Comparison of ENCODE assay signal across 10 cellular contexts in the genomic region with DNA sequence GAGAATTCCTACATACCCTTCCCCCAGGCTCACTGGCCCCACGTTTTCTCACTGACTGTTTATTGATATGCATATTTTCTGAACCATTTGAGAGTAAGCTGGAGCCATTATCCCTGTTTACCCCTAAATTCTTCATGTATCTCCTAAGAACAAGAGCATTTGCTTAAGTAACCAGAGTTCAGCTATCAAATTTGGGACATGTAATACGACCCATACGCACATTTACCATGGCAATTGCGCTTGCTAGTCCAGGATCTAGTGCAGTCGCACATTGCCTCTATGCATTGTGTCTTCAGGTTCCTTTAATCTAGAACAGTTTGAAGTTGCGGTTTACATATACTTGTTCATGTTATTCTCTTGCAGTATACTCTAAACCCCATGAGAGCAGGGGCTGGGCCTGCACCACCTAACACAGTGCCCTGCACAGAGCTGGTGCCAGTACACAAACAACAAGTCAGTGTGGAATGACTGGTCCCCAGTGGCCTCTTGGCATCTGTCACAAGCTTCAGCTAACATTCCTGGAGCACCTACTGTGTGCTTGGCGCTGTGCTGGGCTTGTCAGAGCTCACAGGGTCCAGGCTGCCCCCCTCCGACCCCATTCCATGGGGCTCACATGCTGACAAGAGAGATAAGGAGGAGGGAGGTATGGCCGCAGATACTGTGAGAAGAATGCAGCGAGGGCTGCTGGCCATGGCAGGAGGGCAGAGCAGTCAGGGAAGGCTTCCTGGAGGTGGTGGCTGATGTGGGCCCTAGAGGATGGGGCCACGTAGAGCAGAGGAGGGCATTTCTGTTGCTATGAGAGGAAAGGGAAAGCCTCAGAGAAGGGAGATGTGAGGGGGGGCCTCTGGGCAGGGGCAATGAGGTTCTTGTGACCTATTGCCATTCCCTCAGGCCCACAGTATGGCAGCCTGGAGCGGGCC. TPM values are rescaled to one million over a fixed set of nuclear protein-coding genes. Genes with fewer than 3 reads are reported as not detected.
A peak's percentile ranks its signal among the peaks of the same experiment; 100 is the strongest.
DNase-seq lines count a peak whose midpoint lies in the region; ATAC-seq, FAIRE-seq and TF ChIP-seq lines count a peak whose summit lies in the region.
"Had no signal": no experiment of that assay in that cellular context is flagged by ENCODE, and none has a peak within 500 bp of the region (broad histone marks: within the 10 kb centered on the region; RNA-seq: fewer than 3 reads in every experiment).

No MANE protein-coding gene starts in this region.

- CTCF ChIA-PET in HepG2 (lab: Yijun Ruan, JAX; ENCODE audit: low intra/inter-chr PET ratio, low total read pairs) = interaction anchor here (2.9 kb wide), 1 partner anchor 81 kb away, joined by 43 read pairs; no protein-coding TSS in a partner anchor

- peaks cover 7% of the 10 kb centered on the region for H3K4me1 Mint-ChIP-seq in type B pancreatic cell (ENCODE audit: unreplicated experiment)

- BruUV-seq in HepG2 (replicated peaks; lab: Mats Ljungman, UMichigan) = no TSS peak

- DNase-seq in HepG2 (ENCODE audit: low spot score) (no peak), right lobe of liver (no peak), type B pancreatic cell (ENCODE audit: extremely low spot score, unreplicated experiment) (no peak), MV-4-11 (lab: John Stamatoyannopoulos, UW) (no peak), body of pancreas (no peak), DMS 273 treated with DMSO at 0.1 percent for 48 hours (lab: John Stamatoyannopoulos, UW) (no peak)

- H3K9me3 ChIP-seq in HepG2 (ENCODE audit: low read length) (no peaks in the 10 kb centered on the region), right lobe of liver (no peaks in the 10 kb centered on the region), OCI-LY1 (ENCODE audit: low read length) (no peaks in the 10 kb centered on the region), iPS-20b (ENCODE audit: insufficient read depth, low read depth, low read length) (no peaks in the 10 kb centered on the region), body of pancreas (no peaks in the 10 kb centered on the region)

- H3K9ac ChIP-seq in HepG2 (ENCODE audit: insufficient read depth, low read depth, low read length) (no peak overlapping the region), OCI-LY1 (ENCODE audit: low read length) (no peak overlapping the region; the same call in 1 of the 2 replicates), iPS-20b (ENCODE audit: low read depth, low read length) (peak overlapping the region; percentile 75; the same call in 1 of the 2 replicates)

- H3K27ac ChIP-seq in HepG2 (ENCODE audit: extremely low read length, insufficient read depth, low read length) (no peak overlapping the region), right lobe of liver (no peak overlapping the region), OCI-LY1 (ENCODE audit: low read depth, low read length, poor library complexity, severe bottlenecking) (no peak overlapping the region), iPS-20b (ENCODE audit: low read length) (no peak overlapping the region), body of pancreas (no peak overlapping the region)

- H3K36me3 ChIP-seq in HepG2 (replicated peaks in 1 of 2; ENCODE audit: control insufficient read depth in 1 of 2, insufficient read depth in 2 of 2, low read length in 2 of 2) (no peaks in the 10 kb centered on the region), right lobe of liver (no peaks in the 10 kb centered on the region), OCI-LY1 (ENCODE audit: insufficient read depth, low read length) (no peaks in the 10 kb centered on the region), iPS-20b (ENCODE audit: insufficient read depth, low read depth, low read length) (no peaks in the 10 kb centered on the region), body of pancreas (replicated peaks in 1 of 2; ENCODE audit: insufficient read depth in 1 of 2, low read depth in 2 of 2) (no peaks in the 10 kb centered on the region)

- WGBS in HepG2 (ENCODE audit: low lambda C conversion rate) = 52% methylated on average over 12 of the region's 12 CpGs
- WGBS in right lobe of liver (ENCODE audit: insufficient coverage, low coverage, low lambda C conversion rate, missing lambda C conversion rate) = 77% methylated on average over 9 of the region's 12 CpGs
- 76 to 83% methylated on average over 12 of the region's 12 CpGs for WGBS in body of pancreas, 2 donors

- no peaks in the 10 kb centered on the region for H3K36me3 Mint-ChIP-seq in type B pancreatic cell

- no peaks in the 10 kb centered on the region for H3K9me3 Mint-ChIP-seq in type B pancreatic cell
- H3K9me3 Mint-ChIP-seq: activated T-helper 2 cell treated with anti-CD3 and anti-CD28 coated beads, Interferon-gamma antibody, Interleukin-2, Interleukin-4, amounts not matched to agents 10 μg/mL and 5 μg/mL and 100 μg/mL, durations not matched to agents 14 hours and 24 hours and 36 hours had no signal

- H3F3A ChIP-seq in OCI-LY1 (ENCODE audit: insufficient read depth, low read length) = no peaks in the 10 kb centered on the region

- peak overlapping the region; percentile 28 for H3K27ac Mint-ChIP-seq in type B pancreatic cell
- H3K27ac Mint-ChIP-seq: activated T-helper 2 cell treated with anti-CD3 and anti-CD28 coated beads, Interferon-gamma antibody, Interleukin-2, Interleukin-4, amounts not matched to agents 10 μg/mL and 5 μg/mL and 100 μg/mL, durations not matched to agents 14 hours and 24 hours and 36 hours had no signal

- peaks cover 27% of the 10 kb centered on the region for H3K4me1 ChIP-seq in HepG2 (ENCODE audit: insufficient read depth, low read length)
- peaks cover 0 to 9% (median 0%) of the 10 kb centered on the region in 4 donors for H3K4me1 ChIP-seq in right lobe of liver
- peaks cover 9% of the 10 kb centered on the region for H3K4me1 ChIP-seq in OCI-LY1 (ENCODE audit: insufficient read depth, low read length, severe bottlenecking)
- peaks cover 14% of the 10 kb centered on the region; the same call in 1 of the 2 replicates for H3K4me1 ChIP-seq in iPS-20b (ENCODE audit: insufficient read depth, low read length)
- peaks cover 10% of the 10 kb centered on the region for H3K4me1 ChIP-seq in body of pancreas

- intact Hi-C loops in HepG2 (cut with micrococcal nuclease; ENCODE audit: unreplicated experiment) (loop anchor here (1.0 kb wide), 2 partner anchors 32 to 81 kb away; no protein-coding TSS in a partner anchor), right lobe of liver (cut with DNase I) (loop anchor here in 1 of 2 donors (10.0 kb wide), 1 partner anchor 63 kb away; the partner anchor contains the start of gene PACSIN1), body of pancreas (cut with DNase I) (no loop called here)

- peak overlapping the region; percentile 96 for H3K4me2 ChIP-seq in HepG2 (ENCODE audit: low read depth, low read length)
- peak overlapping the region; percentile 65 for H3K4me2 ChIP-seq in OCI-LY1 (ENCODE audit: low read length)

- TF ChIP-seq RAD21 in HepG2 (CRISPR knock-in tag; IDR thresholded peaks at IDR 0.05) = no peak

- ATAC-seq in HepG2 (no peak), right lobe of liver (no peak), body of pancreas (no peak)

- no peak for TF ChIP-seq POLR2A in HepG2 (IDR thresholded peaks at IDR 0.05; ENCODE audit: insufficient read depth in 1 of 2, low read depth in 2 of 2, low read length in 2 of 2)
- no peak for TF ChIP-seq POLR2A in right lobe of liver (IDR thresholded peaks at IDR 0.05)
- TF ChIP-seq POLR2A in body of pancreas (IDR thresholded peaks at IDR 0.05) = no peak

- H3K27me3 ChIP-seq in HepG2 (ENCODE audit: control insufficient read depth in 1 of 2, insufficient read depth in 2 of 2, low read length in 2 of 2) (peaks cover 12 to 60% of the 10 kb centered on the region in 2 experiments; a peak in 4 of 5 replicates), right lobe of liver (no peaks in the 10 kb centered on the region), OCI-LY1 (ENCODE audit: insufficient read depth, low read length) (no peaks in the 10 kb centered on the region), iPS-20b (ENCODE audit: insufficient read depth, low read length) (no peaks in the 10 kb centered on the region), body of pancreas (no peaks in the 10 kb centered on the region)

- H3K9me2 ChIP-seq in OCI-LY1 (ENCODE audit: low read depth, low read length) = no peaks in the 10 kb centered on the region

- in situ Hi-C loops in HepG2 (cut with HindIII; ENCODE audit: extremely low pct_ligation_motif_present, low pct_unique_long_range_greater_than_20kb) = loop anchor here (5.0 kb wide), 1 partner anchor 74 kb away; no protein-coding TSS in a partner anchor

- H2AFZ ChIP-seq in HepG2 (ENCODE audit: low read length) (no peak overlapping the region), OCI-LY1 (ENCODE audit: low read length) (no peak overlapping the region)

- FAIRE-seq in HepG2 (lab: Jason Lieb, UNC) = no peak

- TF ChIP-seq EP300 in HepG2 (IDR thresholded peaks at IDR 0.05; ENCODE audit: low read depth in 2 of 2, low read length in 2 of 2) = no peak
- no peak for TF ChIP-seq EP300 in HepG2 (CRISPR knock-in tag; IDR thresholded peaks at IDR 0.05; ENCODE audit: borderline replicate concordance)

- TF ChIP-seq CTCF in HepG2 (CRISPR knock-in tag; IDR thresholded peaks at IDR 0.05) (0 out of 2 replicates have a peak, but pooled peaks have one; percentile 5), right lobe of liver (IDR thresholded peaks at IDR 0.05) (no peak), OCI-LY1 (IDR thresholded peaks at IDR 0.05; ENCODE audit: low read length) (no peak), type B pancreatic cell (conservative IDR thresholded peaks at IDR 0.05) (no peak), body of pancreas (IDR thresholded peaks at IDR 0.05) (no peak)

- H3K27me3 Mint-ChIP-seq in type B pancreatic cell = peaks cover 3% of the 10 kb centered on the region

- H3K4me3 ChIP-seq in HepG2 (replicated peaks in 1 of 3; ENCODE audit: insufficient read depth in 1 of 3, low read depth in 2 of 3, low read length in 3 of 3) (no peak overlapping the region), right lobe of liver (no peak overlapping the region), OCI-LY1 (ENCODE audit: low read depth, low read length, poor library complexity, severe bottlenecking) (no peak overlapping the region), iPS-20b (ENCODE audit: low read length) (peak overlapping the region; percentile 60; the same call in 1 of the 2 replicates), body of pancreas (no peak overlapping the region)

- peak overlapping the region; percentile 80 for H3K4me3 Mint-ChIP-seq in type B pancreatic cell

- POLR2A ChIA-PET in HepG2 (lab: Yijun Ruan, JAX) = no interaction called here

- no peaks in the 10 kb centered on the region for H3K79me2 ChIP-seq in HepG2 (ENCODE audit: insufficient read depth, low read length)
- no peaks in the 10 kb centered on the region for H3K79me2 ChIP-seq in OCI-LY1 (ENCODE audit: insufficient read depth, low read length)

- H4K20me1 ChIP-seq in HepG2 (ENCODE audit: insufficient read depth, low read length) = no peaks in the 10 kb centered on the region
- no peaks in the 10 kb centered on the region for H4K20me1 ChIP-seq in OCI-LY1 (ENCODE audit: insufficient read depth, low read length)

RNA-seq across cellular contexts. Expression of gene SPDEF, which starts 28.1 kb away (rescaled TPM):
- total RNA-seq in HepG2 (2016; rRNA removed; fragmentation: Illumina TruSeq; extraction: Trizol) = not detected in 2 replicates
- total RNA-seq in HepG2 (2016; cell fraction: cytosol; rRNA removed; fragmentation: Illumina TruSeq; extraction: Trizol; ENCODE audit: low read depth) = not detected in 2 replicates
- not detected in 2 replicates for total RNA-seq in HepG2 (2016; cell fraction: insoluble cytoplasmic fraction; rRNA removed; fragmentation: Illumina TruSeq; extraction: Trizol)
- not detected in 2 replicates for total RNA-seq in HepG2 (2016; cell fraction: membrane; rRNA removed; fragmentation: Illumina TruSeq; extraction: Trizol)
- total RNA-seq in HepG2 (2016; cell fraction: nucleus; rRNA removed; fragmentation: Illumina TruSeq; extraction: Trizol) = not detected in 2 replicates
- 0.03 TPM in 1 of 2 replicates, not detected in the other for polyA plus RNA-seq in HepG2 (2011; rRNA removed)
- not detected in 2 replicates for polyA plus RNA-seq in HepG2 (2011; cell fraction: cytosol; rRNA removed)
- 0.07 and 0.08 TPM in 2 replicates for polyA plus RNA-seq in HepG2 (2011; cell fraction: nucleus; rRNA removed)
- not detected in 2 replicates for polyA plus RNA-seq in HepG2 (2012)
- not detected in 2 replicates for polyA plus RNA-seq in HepG2 (2016; cell fraction: cytosol; fragmentation: Illumina TruSeq; extraction: Trizol; ENCODE audit: low read depth)
- not detected in 2 replicates for polyA plus RNA-seq in HepG2 (2016; cell fraction: insoluble cytoplasmic fraction; fragmentation: Illumina TruSeq; extraction: Trizol; ENCODE audit: low read depth)
- not detected in 2 replicates for polyA plus RNA-seq in HepG2 (2016; cell fraction: membrane; fragmentation: Illumina TruSeq; extraction: Trizol; ENCODE audit: low read depth)
- polyA plus RNA-seq in HepG2 (2016; cell fraction: nucleus; fragmentation: Illumina TruSeq; extraction: Trizol; ENCODE audit: insufficient read depth, low read depth) = not detected in 2 replicates
- polyA minus RNA-seq in HepG2 (2011; rRNA and poly(A)+ RNA removed; ENCODE audit: low replicate concordance) = not detected in 2 replicates
- polyA minus RNA-seq in HepG2 (2011; cell fraction: cytosol; rRNA and poly(A)+ RNA removed) = not detected in 2 replicates
- not detected in 2 replicates for polyA minus RNA-seq in HepG2 (2011; cell fraction: nucleus; rRNA and poly(A)+ RNA removed)
- not detected for total RNA-seq in right lobe of liver
- total RNA-seq in type B pancreatic cell (ENCODE audit: low replicate concordance) = 0.62 and 1.6 TPM in 2 replicates
- not detected for total RNA-seq in body of pancreas
- total RNA-seq: Right ventricle myocardium inferior had no signal
